15 cellular contexts compared by ENCODE assay signal in the genomic region with DNA sequence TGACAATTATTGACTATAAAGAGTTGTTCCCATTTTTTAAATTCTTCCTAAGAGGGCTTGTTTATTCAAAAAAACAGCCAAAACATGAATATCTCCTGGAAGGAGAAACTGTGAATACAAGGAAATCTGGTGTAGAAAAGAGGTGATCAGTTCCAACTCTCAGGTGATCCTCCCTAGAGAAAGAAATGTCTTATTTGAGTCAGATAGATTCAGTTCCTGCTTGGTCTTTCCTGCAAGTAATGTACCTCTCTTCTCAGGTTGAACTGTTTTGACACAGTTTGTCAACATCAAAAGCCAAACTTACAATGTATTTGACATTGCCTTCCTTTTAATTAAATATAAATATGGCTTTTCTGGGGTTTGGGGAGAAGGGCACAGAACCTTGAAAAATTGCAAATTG.
DNase-seq lines count a peak whose midpoint lies in the region; ATAC-seq and TF ChIP-seq lines count a peak whose summit lies in the region.
"Had no signal": no experiment of that assay in that cellular context is flagged by ENCODE, and none has a peak within 500 bp of the region (broad histone marks: within the 10 kb centered on the region; RNA-seq: fewer than 3 reads in every experiment).

No MANE protein-coding gene starts in this region.

- H3K4me3 ChIP-seq in breast epithelium, result no peak overlapping the region
- H3K4me3 ChIP-seq: right lobe of liver, SJSA1 had no signal

- CTCF ChIA-PET in activated CD8-positive, alpha-beta T cell treated with anti-CD3 and anti-CD28 coated beads for 36 hours (lab: Charles Lee), result no interaction called here

- H3K27me3 ChIP-seq in breast epithelium, result no peaks in the 10 kb centered on the region
- H3K27me3 ChIP-seq: right lobe of liver, SJSA1 had no signal

- POLR2A ChIA-PET in activated CD8-positive, alpha-beta T cell treated with anti-CD3 and anti-CD28 coated beads for 36 hours (lab: Charles Lee), result no interaction called here

- ATAC-seq in GM18505 (IDR thresholded peaks at IDR 0.05; ENCODE audit: unreplicated experiment) (peak; percentile 77), GM19468 (IDR thresholded peaks at IDR 0.05; ENCODE audit: extremely low read depth, unreplicated experiment) (peak; percentile 42), HG02798 (IDR thresholded peaks at IDR 0.05; ENCODE audit: poor library complexity, unreplicated experiment) (peak; percentile 50), HG03469 (IDR thresholded peaks at IDR 0.05; ENCODE audit: unreplicated experiment) (peak; percentile 66), HG03139 (IDR thresholded peaks at IDR 0.05; ENCODE audit: unreplicated experiment) (no peak)
- ATAC-seq in activated CD8-positive, alpha-beta T cell treated with anti-CD3 and anti-CD28 coated beads for 36 hours, result no peak
- ATAC-seq: naive thymus-derived CD8-positive, alpha-beta T cell; right lobe of liver; stimulated activated naive CD8-positive, alpha-beta T cell treated with anti-CD3 and anti-CD28 coated beads, Interleukin-15, amount 100 ng/mL, for 72 hours had no signal

- H3K27ac Mint-ChIP-seq in activated CD8-positive, alpha-beta T cell treated with anti-CD3 and anti-CD28 coated beads for 36 hours, result no peak overlapping the region
- H3K27ac Mint-ChIP-seq: activated naive CD8-positive, alpha-beta T cell treated with anti-CD3 and anti-CD28 coated beads, Interleukin-2, amount 10 ng/mL, durations not matched to agents 7 days and 5 days; naive thymus-derived CD8-positive, alpha-beta T cell; stimulated activated naive CD8-positive, alpha-beta T cell treated with anti-CD3 and anti-CD28 coated beads, Interleukin-15, amount 100 ng/mL, for 72 hours had no signal

- no peak overlapping the region for H3K4me3 Mint-ChIP-seq in activated CD8-positive, alpha-beta T cell treated with anti-CD3 and anti-CD28 coated beads for 36 hours
- H3K4me3 Mint-ChIP-seq: activated naive CD8-positive, alpha-beta T cell treated with anti-CD3 and anti-CD28 coated beads, Interleukin-2, amount 10 ng/mL, durations not matched to agents 7 days and 5 days; naive thymus-derived CD8-positive, alpha-beta T cell; stimulated activated naive CD8-positive, alpha-beta T cell treated with anti-CD3 and anti-CD28 coated beads, Interleukin-15, amount 100 ng/mL, for 72 hours had no signal

- intact Hi-C loops in activated CD8-positive, alpha-beta T cell treated with anti-CD3 and anti-CD28 coated beads for 36 hours (cut with micrococcal nuclease), result no loop called here
- intact Hi-C loops in breast epithelium (cut with DNase I; ENCODE audit: low total_unique reads), result no loop called here

- H3K36me3 ChIP-seq in breast epithelium, result no peaks in the 10 kb centered on the region
- H3K36me3 ChIP-seq: right lobe of liver, SJSA1 had no signal

- no peak overlapping the region for H3K27ac ChIP-seq in breast epithelium
- H3K27ac ChIP-seq: right lobe of liver, SJSA1, VCaP had no signal

- TF ChIP-seq CTCF in activated CD8-positive, alpha-beta T cell treated with anti-CD3 and anti-CD28 coated beads for 36 hours (IDR thresholded peaks at IDR 0.05), result no peak
- TF ChIP-seq CTCF in breast epithelium (IDR thresholded peaks at IDR 0.05), result no peak

- peaks cover 52% of the 10 kb centered on the region for H3K4me1 Mint-ChIP-seq in activated CD8-positive, alpha-beta T cell treated with anti-CD3 and anti-CD28 coated beads for 36 hours (ENCODE audit: low read depth)
- H3K4me1 Mint-ChIP-seq: activated naive CD8-positive, alpha-beta T cell treated with anti-CD3 and anti-CD28 coated beads, Interleukin-2, amount 10 ng/mL, durations not matched to agents 7 days and 5 days had no signal

- H3K36me3 Mint-ChIP-seq in activated CD8-positive, alpha-beta T cell treated with anti-CD3 and anti-CD28 coated beads for 36 hours (ENCODE audit: low read depth), result peaks cover 11% of the 10 kb centered on the region

- peaks cover 0 to 6% of the 10 kb centered on the region in 2 donors for H3K4me1 ChIP-seq in breast epithelium
- H3K4me1 ChIP-seq: right lobe of liver, SJSA1 had no signal

- TF ChIP-seq POLR2A in GM18505 (IDR thresholded peaks at IDR 0.05; ENCODE audit: borderline replicate concordance, extremely low read depth, insufficient read depth, insufficient read length), result no peak
- TF ChIP-seq POLR2A in breast epithelium (IDR thresholded peaks at IDR 0.05), result no peak

- DNase-seq in activated CD8-positive, alpha-beta T cell treated with anti-CD3 and anti-CD28 coated beads for 36 hours, result no peak
- DNase-seq in breast epithelium (ENCODE audit: low spot score in 2 of 2), result no peak
- DNase-seq in NCI-H1417 (lab: John Stamatoyannopoulos, UW), result no peak
- DNase-seq: activated naive CD8-positive, alpha-beta T cell treated with anti-CD3 and anti-CD28 coated beads, Interleukin-2, amount 10 ng/mL, durations not matched to agents 7 days and 5 days; DMS153; naive thymus-derived CD8-positive, alpha-beta T cell; right lobe of liver; stimulated activated naive CD8-positive, alpha-beta T cell treated with anti-CD3 and anti-CD28 coated beads, Interleukin-15, amount 100 ng/mL, for 72 hours had no signal

- H3K9me3 ChIP-seq in breast epithelium, result no peaks in the 10 kb centered on the region
- H3K9me3 ChIP-seq: right lobe of liver, SJSA1 had no signal

- no peaks in the 10 kb centered on the region for H3K27me3 Mint-ChIP-seq in activated CD8-positive, alpha-beta T cell treated with anti-CD3 and anti-CD28 coated beads for 36 hours
- H3K27me3 Mint-ChIP-seq: activated naive CD8-positive, alpha-beta T cell treated with anti-CD3 and anti-CD28 coated beads, Interleukin-2, amount 10 ng/mL, durations not matched to agents 7 days and 5 days; naive thymus-derived CD8-positive, alpha-beta T cell; stimulated activated naive CD8-positive, alpha-beta T cell treated with anti-CD3 and anti-CD28 coated beads, Interleukin-15, amount 100 ng/mL, for 72 hours had no signal

- H3K9me3 Mint-ChIP-seq in activated CD8-positive, alpha-beta T cell treated with anti-CD3 and anti-CD28 coated beads for 36 hours, result no peaks in the 10 kb centered on the region
- H3K9me3 Mint-ChIP-seq: activated naive CD8-positive, alpha-beta T cell treated with anti-CD3 and anti-CD28 coated beads, Interleukin-2, amount 10 ng/mL, durations not matched to agents 7 days and 5 days; naive thymus-derived CD8-positive, alpha-beta T cell had no signal

Comparison
In these comparisons a context has a peak if more than half of its experiments do, and no peak if none do; other contexts are left out.
1. ATAC-seq: peak in GM18505 (single experiment), GM19468 (single experiment), HG02798 (single experiment) and HG03469 (single experiment); none in activated CD8-positive, alpha-beta T cell treated with anti-CD3 and anti-CD28 coated beads for 36 hours (single experiment) and HG03139 (single experiment).